ENCODE assay signal across 8 cellular contexts in the genomic region with DNA sequence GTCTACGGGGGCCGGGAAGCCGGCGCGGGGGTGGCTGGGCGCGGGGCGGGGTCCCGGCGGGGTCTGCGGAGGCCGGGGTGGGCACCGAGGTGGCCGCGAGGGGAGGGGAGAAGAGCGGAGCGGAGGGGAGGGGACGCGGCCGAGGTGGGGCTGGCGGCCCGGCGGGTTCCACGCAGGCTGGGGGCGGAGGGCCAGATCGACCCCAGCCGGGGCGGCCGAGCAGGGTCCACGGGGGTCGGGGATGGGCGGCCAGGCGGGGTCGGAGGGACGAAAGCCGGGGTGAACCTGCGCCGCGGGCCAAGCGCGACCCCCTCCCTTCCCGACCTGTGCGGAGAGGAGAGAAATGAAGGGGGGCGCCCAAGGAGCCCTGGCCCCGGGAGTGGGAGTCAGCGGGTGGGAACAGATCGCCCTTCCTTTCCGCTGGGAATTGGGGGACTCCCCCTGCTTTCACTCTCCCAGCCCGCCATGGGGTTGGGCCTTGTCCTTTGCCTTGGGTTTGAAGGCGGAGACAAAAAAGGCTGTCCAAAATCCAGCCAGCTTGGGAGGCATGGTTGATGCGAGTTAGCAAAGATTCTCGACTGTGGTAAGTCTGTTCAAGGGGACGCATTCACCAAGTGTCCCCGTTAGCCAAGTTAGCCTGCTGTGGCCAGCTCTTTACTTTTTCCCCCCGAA. TPM values are rescaled to one million over a fixed set of nuclear protein-coding genes. Genes with fewer than 3 reads are reported as not detected.
A peak's percentile ranks its signal among the peaks of the same experiment; 100 is the strongest.
DNase-seq lines count a peak whose midpoint lies in the region; ATAC-seq and TF ChIP-seq lines count a peak whose summit lies in the region.

No MANE protein-coding gene starts in this region.

- WGBS in esophagus squamous epithelium, 2 donors: 3 to 5% methylated on average over 7 to 21 of the region's 55 CpGs

- ATAC-seq in GM19467 (IDR thresholded peaks at IDR 0.05; ENCODE audit: unreplicated experiment) (peak; percentile 17), thoracic aorta (ENCODE audit: insufficient number of reproducible peaks, low FRiP score, low read depth) (peak; percentile 37)

- H3K9ac ChIP-seq in HUES6 (ENCODE audit: low read length) (peak overlapping the region; percentile 75), mucosa of rectum (ENCODE audit: low read depth in 1 of 2, low read length in 2 of 2) (peak overlapping the region; percentile 71 to 96)

- H3K4me1 ChIP-seq in HUES6 (ENCODE audit: control insufficient read depth, insufficient read depth, low read length) (peaks cover 14% of the 10 kb centered on the region), esophagus squamous epithelium (peaks cover 24 to 62% (median 33%) of the 10 kb centered on the region in 3 donors), mucosa of rectum (ENCODE audit: control insufficient read depth in 2 of 2, insufficient read depth in 2 of 2, low read length in 2 of 2) (peaks cover 37 to 45% of the 10 kb centered on the region in 2 donors), thoracic aorta (ENCODE audit: control insufficient read depth in 1 of 2, low read depth in 2 of 2) (peaks cover 11 to 41% of the 10 kb centered on the region in 2 donors)

- DNase-seq in Caki2 (ENCODE audit: low read depth) (peak; percentile 55), activated T-cell treated with anti-CD3 and anti-CD28 coated beads for 4 hours (peak; percentile 16), esophagus squamous epithelium (lab: John Stamatoyannopoulos, UW) (no peak), thoracic aorta (ENCODE audit: low spot score) (no peak), HPDE6-E6E7 (ENCODE audit: extremely low spot score) (no peak)

- intact Hi-C loops in esophagus squamous epithelium (cut with DNase I): no loop called here

- H3K27me3 ChIP-seq in HUES6 (ENCODE audit: control insufficient read depth, insufficient read depth, low read length) (no peaks in the 10 kb centered on the region), esophagus squamous epithelium (no peaks in the 10 kb centered on the region), mucosa of rectum (ENCODE audit: control insufficient read depth in 2 of 2, insufficient read depth in 2 of 2, low read length in 2 of 2) (no peaks in the 10 kb centered on the region), thoracic aorta (replicated peaks; ENCODE audit: insufficient read depth) (no peaks in the 10 kb centered on the region)

- TF ChIP-seq CTCF in esophagus squamous epithelium (IDR thresholded peaks at IDR 0.05) (no peak), thoracic aorta (IDR thresholded peaks at IDR 0.05) (no peak)

- no peak for TF ChIP-seq POLR2A in esophagus squamous epithelium (IDR thresholded peaks at IDR 0.05)

- H3K4me3 ChIP-seq in HUES6 (ENCODE audit: low read depth, low read length) (peak overlapping the region; percentile 88), esophagus squamous epithelium (peak overlapping the region; percentile 68 to 93 (median 80)), mucosa of rectum (ENCODE audit: low read length in 2 of 2) (peak overlapping the region; percentile 61 to 73), thoracic aorta (peak overlapping the region; percentile 75)

- H3K9me3 ChIP-seq in HUES6 (ENCODE audit: control insufficient read depth, insufficient read depth, low read depth, low read length) (no peaks in the 10 kb centered on the region), esophagus squamous epithelium (no peaks in the 10 kb centered on the region), mucosa of rectum (ENCODE audit: control insufficient read depth in 2 of 2, low read length in 2 of 2) (no peaks in the 10 kb centered on the region), thoracic aorta (no peaks in the 10 kb centered on the region)

- H3K27ac ChIP-seq in HUES6 (ENCODE audit: low read depth, low read length) (no peak overlapping the region; the same call in 1 of the 2 replicates), esophagus squamous epithelium (peak overlapping the region; percentile 94 to 99 (median 98)), mucosa of rectum (ENCODE audit: low read depth in 2 of 2, low read length in 2 of 2) (peak overlapping the region; percentile 96 to 97), thoracic aorta (peak overlapping the region; percentile 95 to 96)

- peaks cover 9% of the 10 kb centered on the region for H3K36me3 ChIP-seq in HUES6 (ENCODE audit: control insufficient read depth, insufficient read depth, low read length)
- H3K36me3 ChIP-seq in esophagus squamous epithelium: peaks cover 0 to 13% (median 0%) of the 10 kb centered on the region in 3 donors
- peaks cover 2 to 4% of the 10 kb centered on the region in 2 donors for H3K36me3 ChIP-seq in mucosa of rectum (ENCODE audit: control insufficient read depth in 2 of 2, insufficient read depth in 2 of 2, low read length in 2 of 2)
- H3K36me3 ChIP-seq in thoracic aorta: no peaks in the 10 kb centered on the region

- in situ Hi-C loops in Caki2 (cut with HindIII; ENCODE audit: low pct_unique_long_range_greater_than_20kb, low sequenced_read_pairs): no loop called here

RNA-seq across cellular contexts. Expression of gene CKAP4, which starts 0.5 kb away (rescaled TPM):
- total RNA-seq in Caki2 (2014; rRNA removed; shearing (Covaris generic); ENCODE audit: low replicate concordance): 39.1 and 55.8 TPM in 2 replicates
- total RNA-seq in esophagus squamous epithelium (100 to 1,000 TPM in 2 of 4 donors, 10 to 100 TPM in 2; 58.9 to 127 (median 103) TPM), thoracic aorta (10 to 100 TPM; 81.4 to 85.1 TPM)

RNA-seq across cellular contexts. Expression of gene TCP11L2, which starts 54.2 kb away (rescaled TPM):
- total RNA-seq in Caki2 (2014; rRNA removed; shearing (Covaris generic); ENCODE audit: low replicate concordance): 6.8 and 7.9 TPM in 2 replicates
- total RNA-seq in esophagus squamous epithelium: 10 to 100 TPM; 17.3 to 52.8 (median 27.7) TPM
- total RNA-seq in thoracic aorta: 10 to 100 TPM; 23.1 to 23.2 TPM

Comparison
In these comparisons a context has a peak if more than half of its experiments do, and no peak if none do; other contexts are left out.
1. DNase-seq: peak in Caki2 (single experiment) and activated T-cell treated with anti-CD3 and anti-CD28 coated beads for 4 hours (single experiment); none in esophagus squamous epithelium (single experiment), thoracic aorta (single experiment) and HPDE6-E6E7 (single experiment).
2. Peak in every context shown above with its lines, with median percentiles within 50 percentile points of each other: H3K4me3 ChIP-seq.